In genomic region chr12:56872366-56872765, GRCh38 we compare ENCODE assay signal across 29 cellular contexts.
"Had no signal": no experiment of that assay in that cellular context is flagged by ENCODE, and none has a peak within 500 bp of the region (broad histone marks: within the 10 kb centered on the region; RNA-seq: fewer than 3 reads in every experiment).

No MANE protein-coding gene starts in this region.

- H3K36me3 ChIP-seq: colonic mucosa, gastroesophageal sphincter, heart right ventricle had no signal

- H3K4me3 ChIP-seq: colonic mucosa, gastroesophageal sphincter, heart right ventricle had no signal

- H3K4me1 ChIP-seq: colonic mucosa, gastroesophageal sphincter had no signal

- H3K9me3 ChIP-seq: colonic mucosa, gastroesophageal sphincter had no signal

- H3K27ac ChIP-seq: colonic mucosa, gastroesophageal sphincter, heart right ventricle had no signal

- FAIRE-seq: astrocyte, endometrium had no signal

- DNase-seq: activated CD4-positive, alpha-beta memory T cell treated with anti-CD3 and anti-CD28 coated beads, Interleukin-2, amount 10 ng/mL, durations not matched to agents 7 days and 5 days; activated CD4-positive, alpha-beta T cell treated with anti-CD3 and anti-CD28 coated beads for 1 hour; activated CD4-positive, alpha-beta T cell treated with anti-CD3 and anti-CD28 coated beads for 4 hours; activated CD4-positive, alpha-beta T cell treated with anti-CD3 and anti-CD28 coated beads, Interleukin-2, amount 10 ng/mL, durations not matched to agents 7 days and 5 days; activated CD4-positive, alpha-beta T cell treated with anti-CD3 and anti-CD28 coated beads, Interleukin-2, amount 50 U/mL, for 4 hours; activated CD8-positive, alpha-beta memory T cell treated with anti-CD3 and anti-CD28 coated beads, Interleukin-2, amount 50 U/mL, for 48 hours; activated gamma-delta T cell; activated naive CD4-positive, alpha-beta T cell; activated naive CD4-positive, alpha-beta T cell treated with anti-CD3 and anti-CD28 coated beads, Interleukin-2, amount 10 ng/mL, durations not matched to agents 7 days and 5 days; activated naive CD8-positive, alpha-beta T cell treated with anti-CD3 and anti-CD28 coated beads, Interleukin-2, amount 10 ng/mL, durations not matched to agents 7 days and 5 days; activated T-cell treated with anti-CD3 and anti-CD28 coated beads for 4 hours; activated T-cell treated with anti-CD3 and anti-CD28 coated beads, Interleukin-2, amount 50 U/mL, for 24 hours; activated T-cell treated with anti-CD3 and anti-CD28 coated beads, Interleukin-2, amount 50 U/mL, for 72 hours; amniotic stem cell; anterior cingulate cortex; caudate nucleus; colonic mucosa; effector CD8-positive, alpha-beta T cell; foreskin melanocyte; heart right ventricle; T-helper 1 cell; T-helper 17 cell; T1000 had no signal

- ATAC-seq: activated naive CD4-positive, alpha-beta T cell treated with anti-CD3 and anti-CD28 coated beads, Interleukin-2, amount 50 U/mL, for 72 hours; activated T-cell treated with anti-CD3 and anti-CD28 coated beads, Interleukin-2, amount 50 U/mL, for 72 hours; esophagus mucosa; gastroesophageal sphincter; heart right ventricle; T-helper 17 cell; WTC11 had no signal

- H3K27me3 ChIP-seq: colonic mucosa had no signal
